ENCODE assay signal across 1 cellular context in the genomic region with DNA sequence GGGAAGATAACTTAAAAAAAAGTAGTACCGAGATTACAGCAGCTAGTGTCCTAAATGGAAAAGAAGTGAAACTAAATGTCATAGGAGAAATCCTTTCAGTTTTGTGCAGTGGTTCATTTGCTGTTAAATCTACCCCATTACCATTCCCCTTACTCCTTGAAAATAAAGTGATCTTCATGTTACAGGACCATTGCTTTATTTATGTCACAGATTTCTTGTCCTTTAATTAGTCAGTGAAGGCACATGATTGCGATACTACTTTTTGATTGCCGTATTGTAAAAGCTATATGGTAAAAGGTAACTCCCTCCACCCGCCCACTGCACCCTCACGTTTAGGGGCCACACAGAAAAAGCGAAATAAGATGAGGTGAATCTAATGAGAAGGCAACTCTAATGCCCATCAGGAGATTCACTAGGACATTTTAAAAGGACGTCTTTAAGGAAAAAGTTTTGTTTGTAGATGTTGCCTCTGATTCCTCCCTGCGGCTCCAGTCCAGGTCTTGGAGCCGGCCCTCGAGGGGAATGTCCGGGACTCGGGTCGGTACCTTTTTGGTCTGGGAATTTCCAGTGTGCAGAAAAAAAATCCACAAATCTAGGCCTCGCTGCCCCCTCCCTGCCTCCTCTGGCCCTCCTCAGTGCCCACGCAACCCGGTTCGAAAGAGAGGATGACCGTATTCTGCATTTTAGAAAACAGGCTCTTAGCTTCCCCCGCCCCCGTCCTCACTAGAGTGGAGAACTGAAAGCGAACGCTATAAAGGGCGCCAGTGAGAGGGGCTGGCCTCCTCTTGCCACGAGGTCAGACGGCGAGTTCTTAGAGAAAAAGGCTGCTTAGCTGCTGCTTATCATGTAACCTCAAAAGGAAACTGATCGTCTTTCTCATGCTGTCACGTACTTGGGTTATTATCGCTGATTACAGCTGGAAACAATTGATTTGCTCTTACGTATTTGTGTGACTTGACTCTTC.
A peak's percentile ranks its signal among the peaks of the same experiment; 100 is the strongest.
TF ChIP-seq lines count a peak whose summit lies in the region.

No MANE protein-coding gene starts in this region.

TF ChIP-seq in HEK293, 187 proteins besides CTCF, POLR2A, EP300 and RAD21 (continued from another document):
- TF ChIP-seq, protein P1, sequence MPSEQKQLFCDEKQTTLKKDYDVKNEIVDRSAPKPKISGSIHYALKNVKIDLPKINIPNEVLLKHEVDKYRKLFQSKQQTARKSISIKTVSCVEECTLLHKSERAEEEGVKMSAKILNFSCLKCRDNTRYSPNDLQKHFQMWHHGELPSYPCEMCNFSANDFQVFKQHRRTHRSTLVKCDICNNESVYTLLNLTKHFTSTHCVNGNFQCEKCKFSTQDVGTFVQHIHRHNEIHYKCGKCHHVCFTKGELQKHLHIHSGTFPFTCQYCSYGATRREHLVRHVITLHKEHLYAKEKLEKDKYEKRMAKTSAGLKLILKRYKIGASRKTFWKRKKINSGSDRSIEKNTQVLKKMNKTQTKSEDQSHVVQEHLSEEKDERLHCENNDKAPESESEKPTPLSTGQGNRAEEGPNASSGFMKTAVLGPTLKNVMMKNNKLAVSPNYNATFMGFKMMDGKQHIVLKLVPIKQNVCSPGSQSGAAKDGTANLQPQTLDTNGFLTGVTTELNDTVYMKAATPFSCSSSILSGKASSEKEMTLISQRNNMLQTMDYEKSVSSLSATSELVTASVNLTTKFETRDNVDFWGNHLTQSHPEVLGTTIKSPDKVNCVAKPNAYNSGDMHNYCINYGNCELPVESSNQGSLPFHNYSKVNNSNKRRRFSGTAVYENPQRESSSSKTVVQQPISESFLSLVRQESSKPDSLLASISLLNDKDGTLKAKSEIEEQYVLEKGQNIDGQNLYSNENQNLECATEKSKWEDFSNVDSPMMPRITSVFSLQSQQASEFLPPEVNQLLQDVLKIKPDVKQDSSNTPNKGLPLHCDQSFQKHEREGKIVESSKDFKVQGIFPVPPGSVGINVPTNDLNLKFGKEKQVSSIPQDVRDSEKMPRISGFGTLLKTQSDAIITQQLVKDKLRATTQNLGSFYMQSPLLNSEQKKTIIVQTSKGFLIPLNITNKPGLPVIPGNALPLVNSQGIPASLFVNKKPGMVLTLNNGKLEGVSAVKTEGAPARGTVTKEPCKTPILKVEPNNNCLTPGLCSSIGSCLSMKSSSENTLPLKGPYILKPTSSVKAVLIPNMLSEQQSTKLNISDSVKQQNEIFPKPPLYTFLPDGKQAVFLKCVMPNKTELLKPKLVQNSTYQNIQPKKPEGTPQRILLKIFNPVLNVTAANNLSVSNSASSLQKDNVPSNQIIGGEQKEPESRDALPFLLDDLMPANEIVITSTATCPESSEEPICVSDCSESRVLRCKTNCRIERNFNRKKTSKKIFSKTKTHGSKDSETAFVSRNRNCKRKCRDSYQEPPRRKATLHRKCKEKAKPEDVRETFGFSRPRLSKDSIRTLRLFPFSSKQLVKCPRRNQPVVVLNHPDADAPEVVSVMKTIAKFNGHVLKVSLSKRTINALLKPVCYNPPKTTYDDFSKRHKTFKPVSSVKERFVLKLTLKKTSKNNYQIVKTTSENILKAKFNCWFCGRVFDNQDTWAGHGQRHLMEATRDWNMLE (tag by site-specific recombination; conservative IDR thresholded peaks at IDR 0.05; ENCODE audit: low read depth), result no peak
- TF ChIP-seq, protein P2, sequence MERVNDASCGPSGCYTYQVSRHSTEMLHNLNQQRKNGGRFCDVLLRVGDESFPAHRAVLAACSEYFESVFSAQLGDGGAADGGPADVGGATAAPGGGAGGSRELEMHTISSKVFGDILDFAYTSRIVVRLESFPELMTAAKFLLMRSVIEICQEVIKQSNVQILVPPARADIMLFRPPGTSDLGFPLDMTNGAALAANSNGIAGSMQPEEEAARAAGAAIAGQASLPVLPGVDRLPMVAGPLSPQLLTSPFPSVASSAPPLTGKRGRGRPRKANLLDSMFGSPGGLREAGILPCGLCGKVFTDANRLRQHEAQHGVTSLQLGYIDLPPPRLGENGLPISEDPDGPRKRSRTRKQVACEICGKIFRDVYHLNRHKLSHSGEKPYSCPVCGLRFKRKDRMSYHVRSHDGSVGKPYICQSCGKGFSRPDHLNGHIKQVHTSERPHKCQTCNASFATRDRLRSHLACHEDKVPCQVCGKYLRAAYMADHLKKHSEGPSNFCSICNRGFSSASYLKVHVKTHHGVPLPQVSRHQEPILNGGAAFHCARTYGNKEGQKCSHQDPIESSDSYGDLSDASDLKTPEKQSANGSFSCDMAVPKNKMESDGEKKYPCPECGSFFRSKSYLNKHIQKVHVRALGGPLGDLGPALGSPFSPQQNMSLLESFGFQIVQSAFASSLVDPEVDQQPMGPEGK (tag by site-specific recombination; IDR thresholded peaks at IDR 0.05), result peak; percentile 80
- TF ChIP-seq PRDM1 (tag by site-specific recombination; IDR thresholded peaks at IDR 0.05) (peak; percentile 51), SP3 (tag by site-specific recombination; IDR thresholded peaks at IDR 0.05) (0 out of 2 replicates have a peak, but pooled peaks have one; percentile 23), ZNF335 (tag by site-specific recombination; conservative IDR thresholded peaks at IDR 0.05) (peak; percentile 75)
- TF ChIP-seq, protein P3, sequence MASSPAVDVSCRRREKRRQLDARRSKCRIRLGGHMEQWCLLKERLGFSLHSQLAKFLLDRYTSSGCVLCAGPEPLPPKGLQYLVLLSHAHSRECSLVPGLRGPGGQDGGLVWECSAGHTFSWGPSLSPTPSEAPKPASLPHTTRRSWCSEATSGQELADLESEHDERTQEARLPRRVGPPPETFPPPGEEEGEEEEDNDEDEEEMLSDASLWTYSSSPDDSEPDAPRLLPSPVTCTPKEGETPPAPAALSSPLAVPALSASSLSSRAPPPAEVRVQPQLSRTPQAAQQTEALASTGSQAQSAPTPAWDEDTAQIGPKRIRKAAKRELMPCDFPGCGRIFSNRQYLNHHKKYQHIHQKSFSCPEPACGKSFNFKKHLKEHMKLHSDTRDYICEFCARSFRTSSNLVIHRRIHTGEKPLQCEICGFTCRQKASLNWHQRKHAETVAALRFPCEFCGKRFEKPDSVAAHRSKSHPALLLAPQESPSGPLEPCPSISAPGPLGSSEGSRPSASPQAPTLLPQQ (tag by site-specific recombination; IDR thresholded peaks at IDR 0.05), result 0 out of 2 replicates have a peak, but pooled peaks have one; percentile 15
